Comparison of ENCODE assay signal across 8 cellular contexts in the genomic region with DNA sequence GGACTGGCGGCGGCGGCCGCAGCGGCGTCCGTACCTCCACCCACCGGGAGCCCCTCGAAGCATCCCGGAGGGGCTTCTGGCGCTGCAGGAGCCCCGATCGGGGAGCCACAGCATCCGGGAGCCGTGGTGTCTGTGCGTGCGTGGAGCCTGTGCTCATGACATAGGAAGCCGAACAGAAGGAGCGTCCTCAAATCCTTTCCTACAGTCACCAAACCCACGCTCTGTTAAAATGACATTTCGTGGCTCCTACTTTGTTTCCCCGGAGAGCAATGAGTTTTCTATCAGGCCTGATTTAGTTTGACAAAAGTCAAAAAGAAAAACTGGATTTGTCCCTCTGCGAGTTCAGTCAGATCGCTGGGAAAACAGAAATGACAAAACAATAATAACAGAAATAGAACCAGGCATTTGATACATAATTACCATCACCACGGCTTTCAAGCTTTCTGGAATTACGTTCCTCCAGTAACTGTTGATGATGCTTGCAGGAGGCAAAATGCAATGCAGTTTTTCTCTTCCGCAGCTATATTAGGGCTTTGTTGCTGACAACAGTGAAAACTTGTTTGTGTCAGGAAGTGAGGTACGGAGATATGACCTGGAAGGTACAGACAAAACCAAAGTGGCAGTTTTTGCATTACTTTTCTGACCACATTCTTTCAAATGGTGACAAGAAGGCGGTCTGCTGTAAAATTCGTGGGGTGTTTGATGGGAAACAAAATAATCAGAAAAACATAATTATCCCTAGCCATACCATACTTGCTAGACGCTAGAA.
DNase-seq lines count a peak whose midpoint lies in the region; TF ChIP-seq lines count a peak whose summit lies in the region.

No MANE protein-coding gene starts in this region.

- peak overlapping the region; percentile 99 for H3K27ac ChIP-seq in subcutaneous abdominal adipose tissue (ENCODE audit: low read depth, low read length)

- H3K9me3 ChIP-seq in subcutaneous abdominal adipose tissue (ENCODE audit: control insufficient read depth in 5 of 5, low read length in 5 of 5) = no peaks in the 10 kb centered on the region

- peaks cover 6 to 66% (median 52%) of the 10 kb centered on the region in 5 donors for H3K4me1 ChIP-seq in subcutaneous abdominal adipose tissue (ENCODE audit: control insufficient read depth in 5 of 5, insufficient read depth in 5 of 5, low read length in 5 of 5)

- H3K36me3 Mint-ChIP-seq in brain = no peaks in the 10 kb centered on the region

- H3K4me3 ChIP-seq in LNCaP clone FGC (ENCODE audit: low read depth, low read length) (peak overlapping the region; percentile 87), subcutaneous abdominal adipose tissue (ENCODE audit: low read depth in 1 of 5, low read length in 5 of 5) (peak overlapping the region; percentile 90 to 100 (median 99))

- no peaks in the 10 kb centered on the region for H3K9me3 Mint-ChIP-seq in brain

- peak overlapping the region; percentile 76 to 99 (median 96) for H3K27ac Mint-ChIP-seq in brain

- peaks cover 67% of the 10 kb centered on the region for H3K27me3 Mint-ChIP-seq in brain

- peak overlapping the region; percentile 86 to 99 (median 96) for H3K4me3 Mint-ChIP-seq in brain

- peaks cover 53% of the 10 kb centered on the region for H3K4me1 Mint-ChIP-seq in brain

- H3K27me3 ChIP-seq in subcutaneous abdominal adipose tissue (ENCODE audit: control insufficient read depth in 5 of 5, insufficient read depth in 4 of 5, low read length in 5 of 5) = no peaks in the 10 kb centered on the region

- no peak for TF ChIP-seq CTCF in LNCaP clone FGC (IDR thresholded peaks at IDR 0.05; ENCODE audit: control insufficient read depth, extremely low read depth, insufficient read depth)
- no peak for TF ChIP-seq CTCF in brain (conservative IDR thresholded peaks at IDR 0.05)

- peaks cover 0 to 5% (median 0%) of the 10 kb centered on the region in 5 donors for H3K36me3 ChIP-seq in subcutaneous abdominal adipose tissue (ENCODE audit: control insufficient read depth in 5 of 5, insufficient read depth in 5 of 5, low read length in 5 of 5)

- DNase-seq in NCI-H1417 (lab: John Stamatoyannopoulos, UW) (peak in 2 of 3 experiments; percentile 30 to 70), NCI-H1417 treated with DMSO at 0.1 percent for 48 hours (lab: John Stamatoyannopoulos, UW) (no peak), LNCaP clone FGC (ENCODE audit: low read depth) (no peak), kidney tubule cell (ENCODE audit: low spot score) (peak; percentile 52), OCI-M1 (lab: John Stamatoyannopoulos, UW) (no peak), NCI-H526 treated with DMSO at 0.1 percent for 48 hours (lab: John Stamatoyannopoulos, UW) (no peak)

- H3K9ac ChIP-seq in subcutaneous abdominal adipose tissue (ENCODE audit: low read length in 5 of 5) = peak overlapping the region; percentile 98 to 100 (median 100)

Comparison
In these comparisons a context has a peak if more than half of its experiments do, and no peak if none do; other contexts are left out.
1. DNase-seq: peak in NCI-H1417 (2 of 3) and kidney tubule cell (single experiment); none in NCI-H1417 treated with DMSO at 0.1 percent for 48 hours (single experiment), LNCaP clone FGC (single experiment), OCI-M1 (single experiment) and NCI-H526 treated with DMSO at 0.1 percent for 48 hours (single experiment).